In genomic region chr7:22563621-22564241, GRCh38 we compare ENCODE assay signal across 7 cellular contexts.
DNase-seq lines count a peak whose midpoint lies in the region; ATAC-seq lines count a peak whose summit lies in the region.

No MANE protein-coding gene starts in this region.

- peaks cover 2% of the 10 kb centered on the region for H3K9me3 Mint-ChIP-seq in activated CD4-positive, alpha-beta memory T cell treated with anti-CD3 and anti-CD28 coated beads, Interleukin-2, amount 10 ng/mL, durations not matched to agents 7 days and 5 days

- peak; percentile 49 for ATAC-seq in GM18867 (IDR thresholded peaks at IDR 0.05; ENCODE audit: unreplicated experiment)
- peak; percentile 40 for ATAC-seq in HG03025 (IDR thresholded peaks at IDR 0.05; ENCODE audit: low FRiP score, unreplicated experiment)
- ATAC-seq in HG02973 (IDR thresholded peaks at IDR 0.05; ENCODE audit: unreplicated experiment) = no peak
- ATAC-seq in aorta (ENCODE audit: low FRiP score) = no peak

- CTCF ChIA-PET in activated CD4-positive, alpha-beta memory T cell treated with anti-CD3 and anti-CD28 coated beads, Interleukin-2, amount 10 ng/mL, durations not matched to agents 7 days and 5 days (lab: Charles Lee) = interaction anchor here (0.6 to 11.7 kb wide), 12 partner anchors 13 to 537 kb away, joined by 3 to 379 read pairs (median 4); partner anchors contain the start of gene IL6

- peak; percentile 61 for DNase-seq in activated CD4-positive, alpha-beta memory T cell treated with anti-CD3 and anti-CD28 coated beads, Interleukin-2, amount 10 ng/mL, durations not matched to agents 7 days and 5 days
- DNase-seq in kidney tubule cell (ENCODE audit: low spot score) = peak; percentile 71
- no peak for DNase-seq in aorta
- no peak for DNase-seq in H7

- WGBS in aorta, 2 donors = 56 to 61% methylated on average over 11 of the region's 11 CpGs

- H3K36me3 Mint-ChIP-seq in activated CD4-positive, alpha-beta memory T cell treated with anti-CD3 and anti-CD28 coated beads, Interleukin-2, amount 10 ng/mL, durations not matched to agents 7 days and 5 days (ENCODE audit: low read depth) = peaks cover 8% of the 10 kb centered on the region

- H3K27me3 ChIP-seq in aorta (ENCODE audit: control insufficient read depth in 1 of 2, insufficient read depth in 2 of 2, low read length in 1 of 2) (no peaks in the 10 kb centered on the region), H7 (ENCODE audit: control insufficient read depth, insufficient read depth, low read length) (no peaks in the 10 kb centered on the region)

- H3K9me3 ChIP-seq in aorta (ENCODE audit: control insufficient read depth, low read length) = no peaks in the 10 kb centered on the region

- POLR2A ChIA-PET in activated CD4-positive, alpha-beta memory T cell treated with anti-CD3 and anti-CD28 coated beads, Interleukin-2, amount 10 ng/mL, durations not matched to agents 7 days and 5 days (lab: Charles Lee) = interaction anchor here (0.9 to 6.0 kb wide), 10 partner anchors 21 to 259 kb away, joined by 3 to 48 read pairs (median 5); partner anchors contain the start of gene IL6

- no peak overlapping the region for H3K27ac ChIP-seq in aorta (ENCODE audit: low read depth in 1 of 2, low read length in 2 of 2)

- H3K27ac Mint-ChIP-seq in activated CD4-positive, alpha-beta memory T cell treated with anti-CD3 and anti-CD28 coated beads, Interleukin-2, amount 10 ng/mL, durations not matched to agents 7 days and 5 days = peak overlapping the region; percentile 64

- H3K4me3 Mint-ChIP-seq in activated CD4-positive, alpha-beta memory T cell treated with anti-CD3 and anti-CD28 coated beads, Interleukin-2, amount 10 ng/mL, durations not matched to agents 7 days and 5 days = peak overlapping the region; percentile 63

- H3K4me3 ChIP-seq in aorta (ENCODE audit: low read length in 2 of 2) = no peak overlapping the region
- H3K4me3 ChIP-seq in H7 (ENCODE audit: insufficient read depth, low read depth, low read length) = no peak overlapping the region

- peaks cover 57% of the 10 kb centered on the region for H3K4me1 Mint-ChIP-seq in activated CD4-positive, alpha-beta memory T cell treated with anti-CD3 and anti-CD28 coated beads, Interleukin-2, amount 10 ng/mL, durations not matched to agents 7 days and 5 days

- no peaks in the 10 kb centered on the region for H3K36me3 ChIP-seq in aorta (ENCODE audit: control insufficient read depth in 1 of 2, insufficient read depth in 2 of 2, low read length in 1 of 2)
- H3K36me3 ChIP-seq in H7 (replicated peaks; ENCODE audit: control insufficient read depth, insufficient read depth, low read length) = no peaks in the 10 kb centered on the region

- H3K4me1 ChIP-seq in aorta (ENCODE audit: control insufficient read depth in 1 of 2, insufficient read depth in 2 of 2, low read length in 2 of 2) = peaks cover 4 to 5% of the 10 kb centered on the region in 2 donors

- intact Hi-C loops in aorta (cut with DNase I) = loop anchor here in 1 of 2 donors (10.0 kb wide), 1 partner anchor 291 kb away; no protein-coding TSS in a partner anchor

- peaks cover 38% of the 10 kb centered on the region for H3K27me3 Mint-ChIP-seq in activated CD4-positive, alpha-beta memory T cell treated with anti-CD3 and anti-CD28 coated beads, Interleukin-2, amount 10 ng/mL, durations not matched to agents 7 days and 5 days

Comparison
In these comparisons a context has a peak if more than half of its experiments do, and no peak if none do; other contexts are left out.
1. ATAC-seq: peak in GM18867 (single experiment) and HG03025 (single experiment); none in HG02973 (single experiment) and aorta (single experiment).
2. DNase-seq: peak in activated CD4-positive, alpha-beta memory T cell treated with anti-CD3 and anti-CD28 coated beads, Interleukin-2, amount 10 ng/mL, durations not matched to agents 7 days and 5 days (single experiment) and kidney tubule cell (single experiment); none in aorta (0 of 2) and H7 (single experiment).